ENCODE assay signal across 8 cellular contexts in genomic region chr17:17663160-17664072, GRCh38. TPM values are rescaled to one million over a fixed set of nuclear protein-coding genes. Genes with fewer than 3 reads are reported as not detected.
DNase-seq lines count a peak whose midpoint lies in the region; FAIRE-seq and TF ChIP-seq lines count a peak whose summit lies in the region.

No MANE protein-coding gene starts in this region.

- FAIRE-seq in GM12891 (lab: Jason Lieb, UNC): peak; percentile 99

- H3K36me3 Mint-ChIP-seq in chondrocyte (ENCODE audit: low read depth): peaks cover 8% of the 10 kb centered on the region

- peaks cover 10% of the 10 kb centered on the region for H3K4me1 Mint-ChIP-seq in chondrocyte (ENCODE audit: low read depth)

- no peak overlapping the region for H3K4me3 Mint-ChIP-seq in chondrocyte (ENCODE audit: unreplicated experiment)

- DNase-seq in GM12891 (ENCODE audit: insufficient read length, low spot score) (peak; percentile 77), HCEC 1CT (peak; percentile 90), NCI-H1436 (lab: John Stamatoyannopoulos, UW) (peak; percentile 94), chondrocyte (ENCODE audit: low spot score) (no peak), middle frontal gyrus (ENCODE audit: extremely low spot score, low spot score) (peak; percentile 27), cortex of kidney (lab: John Stamatoyannopoulos, UW) (no peak)
- peak; percentile 44 to 52 for DNase-seq in activated CD4-positive, alpha-beta T cell treated with anti-CD3 and anti-CD28 coated beads for 24 hours (ENCODE audit: low read depth in 2 of 2)
- peak; percentile 82 to 84 for DNase-seq in stimulated activated CD8-positive, alpha-beta memory T cell treated with anti-CD3 and anti-CD28 coated beads, Interleukin-7, amount 100 ng/mL, for 4 hours (ENCODE audit: low read depth in 2 of 2)

- TF ChIP-seq CTCF in chondrocyte (IDR thresholded peaks at IDR 0.05): no peak

- H3K9me3 Mint-ChIP-seq in chondrocyte (ENCODE audit: low read depth): peaks cover 14% of the 10 kb centered on the region

- no peaks in the 10 kb centered on the region for H3K27me3 Mint-ChIP-seq in chondrocyte (ENCODE audit: low read depth)

- peak overlapping the region; percentile 65 for H3K27ac Mint-ChIP-seq in chondrocyte (ENCODE audit: unreplicated experiment)

- peak; percentile 28; the same call in 1 of the 2 replicates for TF ChIP-seq POLR2A in GM12891 (IDR thresholded peaks at IDR 0.05; ENCODE audit: low read depth, low read length)

TF ChIP-seq in GM12891, 5 proteins besides CTCF, POLR2A, EP300 and RAD21:
- TF ChIP-seq POU2F2 (IDR thresholded peaks at IDR 0.05; ENCODE audit: low read depth, low read length) (peak; percentile 64; the same call in 1 of the 2 replicates), PAX5 (IDR thresholded peaks at IDR 0.05; ENCODE audit: insufficient read depth, low read length, severe bottlenecking) (peak; percentile 37), SPI1 (IDR thresholded peaks at IDR 0.05; ENCODE audit: low read depth, low read length) (no peak)

RNA-seq across cellular contexts. Expression of gene RAI1, which starts 17.8 kb away (rescaled TPM):
- polyA plus RNA-seq in GM12891 (2012; ENCODE audit: low read depth, missing spikeins): 7.1 TPM
- total RNA-seq in chondrocyte: 24.0 to 28.7 TPM (median 28.6 TPM) in 3 replicates

Comparison
In these comparisons a context has a peak if more than half of its experiments do, and no peak if none do; other contexts are left out.
1. DNase-seq: peak in GM12891 (single experiment), HCEC 1CT (single experiment), NCI-H1436 (single experiment), activated CD4-positive, alpha-beta T cell treated with anti-CD3 and anti-CD28 coated beads for 24 hours (2 of 2), middle frontal gyrus (single experiment) and stimulated activated CD8-positive, alpha-beta memory T cell treated with anti-CD3 and anti-CD28 coated beads, Interleukin-7, amount 100 ng/mL, for 4 hours (2 of 2); none in chondrocyte (single experiment) and cortex of kidney (single experiment).